Comparison of ENCODE assay signal across 1 cellular context in the genomic region with DNA sequence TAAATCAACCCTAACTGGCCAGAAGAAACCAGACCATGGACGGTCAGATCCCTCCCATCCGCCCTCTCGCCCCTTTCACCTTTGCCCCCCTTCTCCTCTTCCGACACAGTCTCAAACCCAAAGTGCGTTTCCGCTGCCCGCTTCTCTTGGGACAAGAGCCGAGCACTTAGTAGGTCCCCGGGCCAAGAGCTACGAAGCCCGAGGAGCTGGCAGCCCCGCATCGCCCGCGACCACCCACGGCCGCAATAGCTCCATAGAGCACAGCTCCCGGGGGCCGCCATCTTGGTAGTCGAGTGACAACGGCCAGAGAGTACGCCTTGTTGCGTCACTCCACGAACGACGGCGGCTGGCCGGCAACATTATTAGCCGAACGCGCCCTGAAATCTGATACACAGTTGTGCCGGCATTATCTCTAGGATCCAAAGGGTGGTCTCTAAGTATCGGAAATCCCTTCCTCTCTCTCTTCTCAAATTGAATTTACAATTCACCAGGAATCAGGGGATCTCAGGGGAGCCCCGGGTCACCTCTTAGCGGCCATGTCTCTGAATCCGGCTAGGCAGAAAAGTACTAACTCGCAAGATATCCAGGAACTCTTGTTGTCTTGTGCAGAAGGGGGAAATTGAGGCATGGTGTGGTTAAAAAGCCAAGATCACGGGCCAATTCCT.
TF ChIP-seq lines count a peak whose summit lies in the region.

A gene with protein sequence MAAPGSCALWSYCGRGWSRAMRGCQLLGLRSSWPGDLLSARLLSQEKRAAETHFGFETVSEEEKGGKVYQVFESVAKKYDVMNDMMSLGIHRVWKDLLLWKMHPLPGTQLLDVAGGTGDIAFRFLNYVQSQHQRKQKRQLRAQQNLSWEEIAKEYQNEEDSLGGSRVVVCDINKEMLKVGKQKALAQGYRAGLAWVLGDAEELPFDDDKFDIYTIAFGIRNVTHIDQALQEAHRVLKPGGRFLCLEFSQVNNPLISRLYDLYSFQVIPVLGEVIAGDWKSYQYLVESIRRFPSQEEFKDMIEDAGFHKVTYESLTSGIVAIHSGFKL (minus strand): TSS at position 298 of the 665 bp plus-strand sequence. CDS start 17 bp downstream, at position 281.

TF ChIP-seq in HepG2, 621 proteins besides CTCF, POLR2A, EP300 and RAD21 (continued from another document and continues in another):
- TF ChIP-seq, protein P1, sequence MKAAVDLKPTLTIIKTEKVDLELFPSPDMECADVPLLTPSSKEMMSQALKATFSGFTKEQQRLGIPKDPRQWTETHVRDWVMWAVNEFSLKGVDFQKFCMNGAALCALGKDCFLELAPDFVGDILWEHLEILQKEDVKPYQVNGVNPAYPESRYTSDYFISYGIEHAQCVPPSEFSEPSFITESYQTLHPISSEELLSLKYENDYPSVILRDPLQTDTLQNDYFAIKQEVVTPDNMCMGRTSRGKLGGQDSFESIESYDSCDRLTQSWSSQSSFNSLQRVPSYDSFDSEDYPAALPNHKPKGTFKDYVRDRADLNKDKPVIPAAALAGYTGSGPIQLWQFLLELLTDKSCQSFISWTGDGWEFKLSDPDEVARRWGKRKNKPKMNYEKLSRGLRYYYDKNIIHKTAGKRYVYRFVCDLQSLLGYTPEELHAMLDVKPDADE (CRISPR knock-in tag; IDR thresholded peaks at IDR 0.05): 0 out of 2 replicates have a peak, but pooled peaks have one; percentile 61
- no peak for TF ChIP-seq ZFP62 (CRISPR knock-in tag; IDR thresholded peaks at IDR 0.05)
- TF ChIP-seq KLF13 (CRISPR knock-in tag; IDR thresholded peaks at IDR 0.05): no peak
- TF ChIP-seq, protein P2, sequence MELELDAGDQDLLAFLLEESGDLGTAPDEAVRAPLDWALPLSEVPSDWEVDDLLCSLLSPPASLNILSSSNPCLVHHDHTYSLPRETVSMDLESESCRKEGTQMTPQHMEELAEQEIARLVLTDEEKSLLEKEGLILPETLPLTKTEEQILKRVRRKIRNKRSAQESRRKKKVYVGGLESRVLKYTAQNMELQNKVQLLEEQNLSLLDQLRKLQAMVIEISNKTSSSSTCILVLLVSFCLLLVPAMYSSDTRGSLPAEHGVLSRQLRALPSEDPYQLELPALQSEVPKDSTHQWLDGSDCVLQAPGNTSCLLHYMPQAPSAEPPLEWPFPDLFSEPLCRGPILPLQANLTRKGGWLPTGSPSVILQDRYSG (CRISPR knock-in tag; IDR thresholded peaks at IDR 0.05): no peak
- TF ChIP-seq TARDBP (CRISPR knock-in tag; IDR thresholded peaks at IDR 0.05): peak; percentile 49; the same call in 1 of the 2 replicates
- peak; percentile 91 for TF ChIP-seq RXRA (CRISPR knock-in tag; IDR thresholded peaks at IDR 0.05)
- no peak for TF ChIP-seq EHMT2 (IDR thresholded peaks at IDR 0.05; ENCODE audit: borderline replicate concordance, low read depth, low read length)
- TF ChIP-seq, protein P3, sequence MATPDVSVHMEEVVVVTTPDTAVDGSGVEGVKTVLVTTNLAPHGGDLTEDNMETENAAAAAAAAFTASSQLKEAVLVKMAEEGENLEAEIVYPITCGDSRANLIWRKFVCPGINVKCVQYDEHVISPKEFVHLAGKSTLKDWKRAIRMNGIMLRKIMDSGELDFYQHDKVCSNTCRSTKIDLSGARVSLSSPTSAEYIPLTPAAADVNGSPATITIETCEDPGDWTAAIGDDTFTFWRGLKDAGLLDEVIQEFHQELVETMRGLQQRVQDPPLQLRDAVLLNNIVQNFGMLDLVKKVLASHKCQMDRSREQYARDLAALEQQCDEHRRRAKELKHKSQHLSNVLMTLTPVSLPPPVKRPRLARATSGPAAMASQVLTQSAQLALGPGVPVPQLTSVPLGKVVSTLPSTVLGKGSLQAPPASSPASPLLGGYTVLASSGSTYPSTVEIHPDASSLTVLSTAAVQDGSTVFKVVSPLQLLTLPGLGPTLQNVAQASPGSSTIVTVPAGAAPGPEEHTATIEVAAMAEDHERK (CRISPR knock-in tag; IDR thresholded peaks at IDR 0.05; ENCODE audit: low read depth): peak; percentile 50; the same call in 1 of the 2 replicates
- TF ChIP-seq MAFF (IDR thresholded peaks at IDR 0.05; ENCODE audit: low read depth, low read length): no peak; the same call in 1 of the 2 replicates
- TF ChIP-seq, protein P4, sequence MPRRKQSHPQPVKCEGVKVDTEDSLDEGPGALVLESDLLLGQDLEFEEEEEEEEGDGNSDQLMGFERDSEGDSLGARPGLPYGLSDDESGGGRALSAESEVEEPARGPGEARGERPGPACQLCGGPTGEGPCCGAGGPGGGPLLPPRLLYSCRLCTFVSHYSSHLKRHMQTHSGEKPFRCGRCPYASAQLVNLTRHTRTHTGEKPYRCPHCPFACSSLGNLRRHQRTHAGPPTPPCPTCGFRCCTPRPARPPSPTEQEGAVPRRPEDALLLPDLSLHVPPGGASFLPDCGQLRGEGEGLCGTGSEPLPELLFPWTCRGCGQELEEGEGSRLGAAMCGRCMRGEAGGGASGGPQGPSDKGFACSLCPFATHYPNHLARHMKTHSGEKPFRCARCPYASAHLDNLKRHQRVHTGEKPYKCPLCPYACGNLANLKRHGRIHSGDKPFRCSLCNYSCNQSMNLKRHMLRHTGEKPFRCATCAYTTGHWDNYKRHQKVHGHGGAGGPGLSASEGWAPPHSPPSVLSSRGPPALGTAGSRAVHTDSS (CRISPR knock-in tag; conservative IDR thresholded peaks at IDR 0.05): no peak
- peak; percentile 80 for TF ChIP-seq DRAP1 (CRISPR knock-in tag; IDR thresholded peaks at IDR 0.05)
- no peak for TF ChIP-seq ZNF775 (CRISPR knock-in tag; IDR thresholded peaks at IDR 0.05; ENCODE audit: borderline replicate concordance)
- no peak for TF ChIP-seq ESRRA (CRISPR knock-in tag; IDR thresholded peaks at IDR 0.05; ENCODE audit: low read depth)
- no peak for TF ChIP-seq ZNF616 (CRISPR knock-in tag; IDR thresholded peaks at IDR 0.05; ENCODE audit: low read depth)
- peak; percentile 77; the same call in 1 of the 2 replicates for TF ChIP-seq FOXK1 (CRISPR knock-in tag; IDR thresholded peaks at IDR 0.05; ENCODE audit: borderline replicate concordance, low read depth)
- no peak for TF ChIP-seq NFE2L1 (CRISPR knock-in tag; IDR thresholded peaks at IDR 0.05; ENCODE audit: borderline replicate concordance)
- TF ChIP-seq PITX1 (CRISPR knock-in tag; IDR thresholded peaks at IDR 0.05): peak; percentile 36; the same call in 1 of the 2 replicates
- no peak; the same call in 1 of the 2 replicates for TF ChIP-seq ZMAT3 (CRISPR knock-in tag; conservative IDR thresholded peaks at IDR 0.05)
- TF ChIP-seq DMAP1 (CRISPR knock-in tag; IDR thresholded peaks at IDR 0.05): peak; percentile 86; the same call in 1 of the 2 replicates
- TF ChIP-seq ZNF574 (CRISPR knock-in tag; IDR thresholded peaks at IDR 0.05): peak; percentile 99
- no peak for TF ChIP-seq TSC22D2 (CRISPR knock-in tag; IDR thresholded peaks at IDR 0.05; ENCODE audit: borderline replicate concordance)
- peak; percentile 50; the same call in 1 of the 2 replicates for TF ChIP-seq HMGXB3 (CRISPR knock-in tag; IDR thresholded peaks at IDR 0.05; ENCODE audit: borderline replicate concordance)
- TF ChIP-seq HDAC2 (CRISPR knock-in tag; IDR thresholded peaks at IDR 0.05): peak; percentile 81
- TF ChIP-seq ZNF883 (CRISPR knock-in tag; IDR thresholded peaks at IDR 0.05; ENCODE audit: not compliant biosample characterization): no peak
- peak; percentile 84 for TF ChIP-seq MXD1 (CRISPR knock-in tag; IDR thresholded peaks at IDR 0.05)
- TF ChIP-seq RFX1 (IDR thresholded peaks at IDR 0.05): no peak
- TF ChIP-seq SCMH1 (CRISPR knock-in tag; IDR thresholded peaks at IDR 0.05; ENCODE audit: borderline replicate concordance): no peak
- TF ChIP-seq MYC (CRISPR knock-in tag; IDR thresholded peaks at IDR 0.05; ENCODE audit: borderline replicate concordance): peak; percentile 62; the same call in 1 of the 2 replicates
- TF ChIP-seq RORA (CRISPR knock-in tag; IDR thresholded peaks at IDR 0.05): no peak
- TF ChIP-seq SPEN (CRISPR knock-in tag; IDR thresholded peaks at IDR 0.05; ENCODE audit: low read depth): peak; percentile 86
- no peak for TF ChIP-seq FOXP1 (IDR thresholded peaks at IDR 0.05)
- TF ChIP-seq FOXP1 (CRISPR knock-in tag; IDR thresholded peaks at IDR 0.05): no peak
- TF ChIP-seq ZKSCAN1 (IDR thresholded peaks at IDR 0.05; ENCODE audit: low read length): peak; percentile 86; the same call in 1 of the 2 replicates
- TF ChIP-seq ZFP82 (CRISPR knock-in tag; IDR thresholded peaks at IDR 0.05; ENCODE audit: borderline replicate concordance): 0 out of 2 replicates have a peak, but pooled peaks have one; percentile 66
- 0 out of 2 replicates have a peak, but pooled peaks have one; percentile 50 for TF ChIP-seq AKAP8 (CRISPR knock-in tag; IDR thresholded peaks at IDR 0.05)
- TF ChIP-seq DMTF1 (CRISPR knock-in tag; IDR thresholded peaks at IDR 0.05): no peak
- peak; percentile 2; the same call in 1 of the 2 replicates for TF ChIP-seq ZNF224 (CRISPR knock-in tag; IDR thresholded peaks at IDR 0.05)
- 0 out of 2 replicates have a peak, but pooled peaks have one; percentile 30 for TF ChIP-seq BATF2 (CRISPR knock-in tag; IDR thresholded peaks at IDR 0.05)
